Comparison of ENCODE assay signal across 16 cellular contexts in genomic region chr7:106248616-106249015, GRCh38. TPM values are rescaled to one million over a fixed set of nuclear protein-coding genes. Genes with fewer than 3 reads are reported as not detected.
DNase-seq lines count a peak whose midpoint lies in the region; ATAC-seq, FAIRE-seq and TF ChIP-seq lines count a peak whose summit lies in the region.
"Had no signal": no experiment of that assay in that cellular context is flagged by ENCODE, and none has a peak within 500 bp of the region (broad histone marks: within the 10 kb centered on the region; RNA-seq: fewer than 3 reads in every experiment).

No MANE protein-coding gene starts in this region.

- FAIRE-seq in A549 (lab: Jason Lieb, UNC) = no peak
- FAIRE-seq: GM12892, GM18507 had no signal

- H2AFZ ChIP-seq in neural progenitor cell (replicated peaks) = no peak overlapping the region
- H2AFZ ChIP-seq: GM23248 had no signal

- TF ChIP-seq RAD21 in A549 (conservative IDR thresholded peaks at IDR 0.05 in 1 of 2, IDR thresholded peaks at IDR 0.05 in 1 of 2) = no peak

- TF ChIP-seq POLR2A in A549 (IDR thresholded peaks at IDR 0.05; ENCODE audit: low read length) = no peak

- intact Hi-C loops in activated CD4-positive, alpha-beta memory T cell treated with anti-CD3 and anti-CD28 coated beads for 36 hours (cut with micrococcal nuclease) = no loop called here

- no peaks in the 10 kb centered on the region for H3F3A ChIP-seq in neural progenitor cell (ENCODE audit: low read depth)

- no peak overlapping the region for H3K9ac ChIP-seq in neural progenitor cell
- H3K9ac ChIP-seq: BLaER1 treated with 17β-estradiol and CSF1 and Interleukin-3, amounts not matched to agents 10 nM and 100 nM; GM23248 had no signal

- no peaks in the 10 kb centered on the region for H3K27me3 Mint-ChIP-seq in activated CD4-positive, alpha-beta memory T cell treated with anti-CD3 and anti-CD28 coated beads for 36 hours
- H3K27me3 Mint-ChIP-seq in neural progenitor cell (ENCODE audit: insufficient read depth, low read depth) = no peaks in the 10 kb centered on the region
- H3K27me3 Mint-ChIP-seq: B cell; CD8-positive, alpha-beta memory T cell had no signal

- H3K4me1 ChIP-seq in A549 (0 out of 3 replicates have a peak, but pooled peaks cover 3% of the 10 kb centered on the region), neutrophil (ENCODE audit: control insufficient read depth in 1 of 2, insufficient read depth in 1 of 2, low read depth in 1 of 2, low read length in 1 of 2) (peaks cover 5 to 28% of the 10 kb centered on the region in 2 experiments), neural progenitor cell (no peaks in the 10 kb centered on the region)
- H3K4me1 ChIP-seq: BLaER1 treated with 17β-estradiol and CSF1 and Interleukin-3, amounts not matched to agents 10 nM and 100 nM; HAP-1 had no signal

- H3K36me3 ChIP-seq in neutrophil (peaks cover 70% of the 10 kb centered on the region), neural progenitor cell (peaks cover 28% of the 10 kb centered on the region)

- H3K9me3 ChIP-seq in A549 = peaks cover 18% of the 10 kb centered on the region; the same call in 1 of the 3 replicates
- H3K9me3 ChIP-seq in neutrophil = peaks cover 40% of the 10 kb centered on the region
- no peaks in the 10 kb centered on the region for H3K9me3 ChIP-seq in neural progenitor cell (ENCODE audit: low read depth)
- H3K9me3 ChIP-seq: HAP-1 had no signal

- CTCF ChIA-PET in A549 (lab: Yijun Ruan, JAX) = no interaction called here
- CTCF ChIA-PET in activated CD4-positive, alpha-beta memory T cell treated with anti-CD3 and anti-CD28 coated beads for 36 hours (lab: Charles Lee) = interaction anchor here (0.6 kb wide), 1 partner anchor 94 kb away, joined by 3 read pairs; no protein-coding TSS in a partner anchor

- ATAC-seq in A549 (no peak), esophagus mucosa (peak; percentile 38), HG03460 (IDR thresholded peaks at IDR 0.05; ENCODE audit: unreplicated experiment) (no peak)

- no peaks in the 10 kb centered on the region for H3K27me3 ChIP-seq in neutrophil
- H3K27me3 ChIP-seq in neural progenitor cell = no peaks in the 10 kb centered on the region
- H3K27me3 ChIP-seq: BLaER1 treated with 17β-estradiol and CSF1 and Interleukin-3, amounts not matched to agents 10 nM and 100 nM had no signal

- H4K20me1 ChIP-seq in neural progenitor cell (ENCODE audit: low read depth) = no peaks in the 10 kb centered on the region

- H3K4me2 ChIP-seq in A549 (no peak overlapping the region), neural progenitor cell (no peak overlapping the region)
- H3K4me2 ChIP-seq: BLaER1 treated with 17β-estradiol and CSF1 and Interleukin-3, amounts not matched to agents 10 nM and 100 nM had no signal

- no peak overlapping the region for H3K4me3 ChIP-seq in A549
- no peak overlapping the region for H3K4me3 ChIP-seq in neutrophil (ENCODE audit: low read depth in 1 of 2, low read length in 1 of 2)
- H3K4me3 ChIP-seq in neural progenitor cell = no peak overlapping the region
- H3K4me3 ChIP-seq: BLaER1 treated with 17β-estradiol and CSF1 and Interleukin-3, amounts not matched to agents 10 nM and 100 nM; GM23248; HAP-1 had no signal

- WGBS in A549 (ENCODE audit: missing lambda C conversion rate) = 96% methylated on average over 2 of the region's 2 CpGs

- no peaks in the 10 kb centered on the region for H3K79me2 ChIP-seq in neural progenitor cell (ENCODE audit: low read depth)

- no peak overlapping the region for H3K4me3 Mint-ChIP-seq in activated CD4-positive, alpha-beta memory T cell treated with anti-CD3 and anti-CD28 coated beads for 36 hours
- no peak overlapping the region for H3K4me3 Mint-ChIP-seq in neural progenitor cell
- H3K4me3 Mint-ChIP-seq: B cell; CD8-positive, alpha-beta memory T cell had no signal

- H3K4me1 Mint-ChIP-seq in activated CD4-positive, alpha-beta memory T cell treated with anti-CD3 and anti-CD28 coated beads for 36 hours (ENCODE audit: low read depth) = peaks cover 5% of the 10 kb centered on the region
- H3K4me1 Mint-ChIP-seq in neural progenitor cell = no peaks in the 10 kb centered on the region
- H3K4me1 Mint-ChIP-seq: B cell; CD8-positive, alpha-beta memory T cell had no signal

- POLR2A ChIA-PET in A549 (lab: Yijun Ruan, JAX) = no interaction called here
- POLR2A ChIA-PET in activated CD4-positive, alpha-beta memory T cell treated with anti-CD3 and anti-CD28 coated beads for 36 hours (lab: Charles Lee) = interaction anchor here (0.6 kb wide), 1 partner anchor 9 kb away, joined by 3 read pairs; no protein-coding TSS in a partner anchor

- H3K36me3 Mint-ChIP-seq in activated CD4-positive, alpha-beta memory T cell treated with anti-CD3 and anti-CD28 coated beads for 36 hours = peaks cover 53% of the 10 kb centered on the region
- peaks cover 27% of the 10 kb centered on the region for H3K36me3 Mint-ChIP-seq in neural progenitor cell

- H3K27ac ChIP-seq in A549 = no peak overlapping the region
- peak overlapping the region; percentile 75 for H3K27ac ChIP-seq in neutrophil
- no peak overlapping the region for H3K27ac ChIP-seq in neural progenitor cell
- H3K27ac ChIP-seq: BLaER1 treated with 17β-estradiol and CSF1 and Interleukin-3, amounts not matched to agents 10 nM and 100 nM; GM23248 had no signal

- no peak overlapping the region for H3K27ac Mint-ChIP-seq in activated CD4-positive, alpha-beta memory T cell treated with anti-CD3 and anti-CD28 coated beads for 36 hours
- no peak overlapping the region for H3K27ac Mint-ChIP-seq in neural progenitor cell
- H3K27ac Mint-ChIP-seq: B cell; CD8-positive, alpha-beta memory T cell had no signal

- TF ChIP-seq CTCF in A549 (IDR thresholded peaks at IDR 0.05) = no peak
- no peak for TF ChIP-seq CTCF in neutrophil (IDR thresholded peaks at IDR 0.05)
- TF ChIP-seq CTCF in neural progenitor cell (IDR thresholded peaks at IDR 0.05) = no peak

- no peak for TF ChIP-seq EP300 in A549 (IDR thresholded peaks at IDR 0.05)

- peaks cover 21% of the 10 kb centered on the region for H3K9me3 Mint-ChIP-seq in activated CD4-positive, alpha-beta memory T cell treated with anti-CD3 and anti-CD28 coated beads for 36 hours
- H3K9me3 Mint-ChIP-seq in neural progenitor cell = peaks cover 11% of the 10 kb centered on the region

- no peak for DNase-seq in A549 (ENCODE audit: low read depth in 1 of 2, low spot score in 1 of 2)
- peak; percentile 87 for DNase-seq in NCI-H82 (lab: John Stamatoyannopoulos, UW)
- DNase-seq in activated CD4-positive, alpha-beta memory T cell treated with anti-CD3 and anti-CD28 coated beads for 36 hours = no peak
- no peak for DNase-seq in neural progenitor cell (ENCODE audit: low spot score)
- DNase-seq: 8988T; CD8-positive, alpha-beta memory T cell; COR-L47; GM23248 had no signal

TF ChIP-seq in A549, 52 proteins besides CTCF, POLR2A, EP300 and RAD21:
- TF ChIP-seq POLR2AphosphoS2 (conservative IDR thresholded peaks at IDR 0.05; ENCODE audit: low read length) (peak; percentile 81; the same call in 1 of the 2 replicates), ELK1 (IDR thresholded peaks at IDR 0.05; ENCODE audit: low read depth, low read length) (no peak)

RNA-seq across cellular contexts. Expression of gene NAMPT, which starts 36.2 kb away (rescaled TPM):
- 190 and 274 TPM in 2 replicates for polyA plus RNA-seq in A549 (2011; rRNA removed)
- 43.9 and 51.4 TPM in 2 replicates for polyA plus RNA-seq in A549 (2012; cell fraction: cytosol; rRNA removed)
- 24.0 and 26.8 TPM in 2 replicates for polyA plus RNA-seq in A549 (2012; cell fraction: nucleus; rRNA removed)
- polyA plus RNA-seq in A549 (2017; fragmentation: RNase III; extraction: RNeasy Plus Mini Kit Qiagen cat#74134 plus additional on column Dnase treatment) = 186 to 245 TPM (median 213 TPM) in 3 replicates
- polyA minus RNA-seq in A549 (2011; rRNA and poly(A)+ RNA removed) = 83.9 and 110 TPM in 2 replicates
- 418 TPM for total RNA-seq in esophagus mucosa
- 100 to 1,000 TPM; 543 to 552 TPM for total RNA-seq in activated CD4-positive, alpha-beta memory T cell treated with anti-CD3 and anti-CD28 coated beads for 36 hours
- 84.8 and 143 TPM in 2 replicates for total RNA-seq in neural progenitor cell (ENCODE audit: low replicate concordance)
